Comparison of ENCODE assay signal across 21 cellular contexts in the genomic region with DNA sequence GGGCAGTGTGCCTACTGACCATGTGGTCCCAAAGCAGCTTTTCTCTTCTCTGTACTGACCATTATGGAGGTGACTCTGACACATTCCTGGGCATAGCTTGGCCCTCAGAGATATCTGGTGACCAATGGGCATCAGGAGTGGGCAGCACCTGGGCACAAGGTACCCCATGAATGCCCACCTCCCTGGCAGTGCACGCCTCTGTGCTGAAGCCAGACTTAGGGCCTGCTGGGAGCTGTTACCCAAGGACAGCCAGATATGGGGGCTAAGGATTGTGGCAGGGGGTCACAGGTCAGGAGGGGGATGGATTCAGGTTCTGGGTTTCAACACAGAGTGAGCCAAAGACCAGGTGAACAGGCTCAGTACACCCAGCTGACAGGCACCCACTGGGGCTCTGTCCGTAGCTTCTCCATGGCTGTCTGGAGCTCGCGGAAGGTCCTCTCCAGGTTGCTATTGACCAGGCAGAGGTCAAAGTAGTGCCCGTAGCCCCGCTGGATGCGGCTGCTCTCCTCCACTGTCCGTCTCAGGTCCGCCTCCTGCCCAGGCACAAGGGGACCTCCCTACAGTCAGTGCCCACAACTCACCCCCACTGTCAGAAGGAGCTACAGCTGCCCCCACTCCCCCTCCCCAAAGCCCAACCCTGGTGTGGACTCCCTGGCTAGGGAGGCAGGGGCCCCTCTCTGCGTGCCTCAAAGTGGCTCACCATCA. TPM values are rescaled to one million over a fixed set of nuclear protein-coding genes. Genes with fewer than 3 reads are reported as not detected.
DNase-seq lines count a peak whose midpoint lies in the region; ATAC-seq and TF ChIP-seq lines count a peak whose summit lies in the region.
"Had no signal": no experiment of that assay in that cellular context is flagged by ENCODE, and none has a peak within 500 bp of the region (broad histone marks: within the 10 kb centered on the region; RNA-seq: fewer than 3 reads in every experiment).

No MANE protein-coding gene starts in this region.

- H3K9ac ChIP-seq in neuronal stem cell (ENCODE audit: low read depth, low read length, poor library complexity) (no peak overlapping the region), mammary epithelial cell (ENCODE audit: insufficient read depth, low read length) (no peak overlapping the region)

- H4K91ac ChIP-seq in neuronal stem cell (ENCODE audit: low read depth, low read length, poor library complexity): no peak overlapping the region

- H3K9me3 Mint-ChIP-seq in CD14-positive monocyte: peaks cover 0 to 2% (median 0%) of the 10 kb centered on the region in 7 donors
- H3K9me3 Mint-ChIP-seq: CD8-positive, alpha-beta memory T cell; GM23338 had no signal

- H3K79me2 ChIP-seq in mammary epithelial cell (ENCODE audit: insufficient read depth, low read length): no peaks in the 10 kb centered on the region

- H3K4me1 Mint-ChIP-seq in CD14-positive monocyte: peaks cover 3% of the 10 kb centered on the region

- no peak overlapping the region for H2BK12ac ChIP-seq in neuronal stem cell (ENCODE audit: low read length)

- dilution Hi-C loops in mammary epithelial cell (cut with HindIII; ENCODE audit: low sequenced_read_pairs): no loop called here

- no peak for ATAC-seq in HG03469 (IDR thresholded peaks at IDR 0.05; ENCODE audit: unreplicated experiment)

- no CpG with 5 or more reads among the region's 10 CpGs for WGBS in neuronal stem cell (ENCODE audit: extremely low coverage in 2 of 2, insufficient read length in 2 of 2, insufficient replicate concordance in 1 of 2), 2 donors
- 91% methylated on average over 9 of the region's 10 CpGs for WGBS in mammary epithelial cell (ENCODE audit: low coverage, missing lambda C conversion rate)

- H2BK5ac ChIP-seq in neuronal stem cell (ENCODE audit: low read length): no peak overlapping the region

- no peak overlapping the region for H3K14ac ChIP-seq in neuronal stem cell (ENCODE audit: low read length)

- H4K8ac ChIP-seq in neuronal stem cell (ENCODE audit: low read depth, low read length): no peak overlapping the region

- peak overlapping the region; percentile 8 for H2AK5ac ChIP-seq in neuronal stem cell (ENCODE audit: low read depth, low read length)

- H3K4ac ChIP-seq in neuronal stem cell (ENCODE audit: low read length): no peak overlapping the region

- DNase-seq in D341Med (ENCODE audit: low spot score): peak; percentile 37
- DNase-seq in coronary artery (ENCODE audit: low spot score): peak; percentile 68
- DNase-seq in neuronal stem cell (ENCODE audit: low spot score): no peak
- no peak for DNase-seq in mammary epithelial cell
- DNase-seq in CD14-positive monocyte (ENCODE audit: low spot score): no peak
- DNase-seq: DMS153, HCEC 1CT, NCI-H510A, NCI-H69, SIG-M5 had no signal

- H3K4me1 ChIP-seq in HEK293 (ENCODE audit: control insufficient read depth, insufficient read depth, low read length): no peaks in the 10 kb centered on the region; the same call in 1 of the 2 replicates
- H3K4me1 ChIP-seq in neuronal stem cell (ENCODE audit: control insufficient read depth in 2 of 2, insufficient read depth in 1 of 2, low read depth in 1 of 2, low read length in 2 of 2): peaks cover 4 to 8% of the 10 kb centered on the region in 2 donors
- peaks cover 4% of the 10 kb centered on the region for H3K4me1 ChIP-seq in mammary epithelial cell (ENCODE audit: insufficient read depth, low read length)

- H3K4me3 ChIP-seq in HEK293 (ENCODE audit: low read depth, low read length) (no peak overlapping the region), coronary artery (no peak overlapping the region), neuronal stem cell (ENCODE audit: low read length in 2 of 2) (no peak overlapping the region), mammary epithelial cell (replicated peaks in 1 of 3; ENCODE audit: insufficient read depth in 1 of 3, low read depth in 2 of 3, low read length in 3 of 3) (no peak overlapping the region)
- H3K4me3 ChIP-seq: A549, GM23338, Peyer's patch, SK-N-MC had no signal

- H3K36me3 ChIP-seq in HEK293 (ENCODE audit: control insufficient read depth in 2 of 2, insufficient read depth in 1 of 2, low read length in 2 of 2) (peaks cover 3 to 44% of the 10 kb centered on the region in 2 experiments; a peak in 2 of 3 replicates), neuronal stem cell (replicated peaks in 1 of 2; ENCODE audit: control insufficient read depth in 2 of 2, insufficient read depth in 2 of 2, low read length in 2 of 2) (peaks cover 0 to 21% of the 10 kb centered on the region in 2 donors), mammary epithelial cell (ENCODE audit: insufficient read depth, low read length) (no peaks in the 10 kb centered on the region)
- H3K36me3 ChIP-seq: Peyer's patch had no signal

- H2AFZ ChIP-seq in neuronal stem cell (ENCODE audit: low read length): no peak overlapping the region
- H2AFZ ChIP-seq in mammary epithelial cell (ENCODE audit: low read depth, low read length): no peak overlapping the region
- H2AFZ ChIP-seq: GM23338 had no signal

- H3K27ac ChIP-seq in HEK293 (ENCODE audit: extremely low read depth, low read depth, low read length) (no peak overlapping the region), coronary artery (no peak overlapping the region), neuronal stem cell (replicated peaks; ENCODE audit: low read length) (no peak overlapping the region), mammary epithelial cell (ENCODE audit: insufficient read depth, low read depth, low read length) (no peak overlapping the region)
- H3K27ac ChIP-seq: A549, HL-60, Peyer's patch, SK-N-MC had no signal

- POLR2A ChIA-PET in HEK293 (lab: Yijun Ruan, JAX): interaction anchor here (1.3 kb wide), 1 partner anchor 61 kb away, joined by 3 read pairs; no protein-coding TSS in a partner anchor

- peaks cover 3 to 11% (median 11%) of the 10 kb centered on the region in 3 donors for H3K27me3 Mint-ChIP-seq in CD14-positive monocyte (ENCODE audit: low read depth in 3 of 3)

- no peak overlapping the region for H2BK15ac ChIP-seq in neuronal stem cell (ENCODE audit: low read length)

- H3K79me1 ChIP-seq in neuronal stem cell (ENCODE audit: low read depth, low read length): peaks cover 4% of the 10 kb centered on the region

- H3K27ac Mint-ChIP-seq in CD14-positive monocyte: no peak overlapping the region
- H3K27ac Mint-ChIP-seq: GM23338 had no signal

- in situ Hi-C loops in mammary epithelial cell (cut with MboI; ENCODE audit: low sequenced_read_pairs in 2 of 2): no loop called here

- H3K27me3 ChIP-seq in neuronal stem cell (ENCODE audit: control insufficient read depth in 3 of 3, insufficient read depth in 3 of 3, low read depth in 1 of 3, low read length in 3 of 3) (no peaks in the 10 kb centered on the region), mammary epithelial cell (ENCODE audit: insufficient read depth, low read length) (no peaks in the 10 kb centered on the region)
- H3K27me3 ChIP-seq: Peyer's patch had no signal

- no peak overlapping the region for H3K18ac ChIP-seq in neuronal stem cell (ENCODE audit: low read length)

- no peak overlapping the region for H2BK120ac ChIP-seq in neuronal stem cell (ENCODE audit: low read depth, low read length)

- no peaks in the 10 kb centered on the region for H4K20me1 ChIP-seq in mammary epithelial cell (ENCODE audit: insufficient read depth, low read length)

- no peaks in the 10 kb centered on the region for H3K36me3 Mint-ChIP-seq in CD14-positive monocyte
- H3K36me3 Mint-ChIP-seq: CD8-positive, alpha-beta memory T cell had no signal

- no peak overlapping the region for H3K4me3 Mint-ChIP-seq in CD14-positive monocyte
- H3K4me3 Mint-ChIP-seq: CD8-positive, alpha-beta memory T cell; GM23338 had no signal

- BruUV-seq in mammary epithelial cell (replicated peaks; lab: Mats Ljungman, UMichigan): no TSS peak

- H3K23ac ChIP-seq in neuronal stem cell (ENCODE audit: low read depth, low read length, poor library complexity): no peak overlapping the region

- CTCF ChIA-PET in HEK293 (lab: Yijun Ruan, JAX): interaction anchor here (0.5 to 6.1 kb wide), 56 partner anchors 10 to 1172 kb away, joined by 3 to 106 read pairs (median 4); partner anchors contain the start of genes ASB16, CD300LG, MPP2 and PPY
- CTCF ChIA-PET in mammary epithelial cell (lab: Charles Lee; ENCODE audit: low non-redundant PET): interaction anchor here (0.5 to 0.6 kb wide), 2 partner anchors 86 to 102 kb away, joined by 3 to 8 read pairs; no protein-coding TSS in a partner anchor

- intact Hi-C loops in mammary epithelial cell (cut with micrococcal nuclease) (loop anchor here (1.0 kb wide), 4 partner anchors 67 to 291 kb away; no protein-coding TSS in a partner anchor), CD14-positive monocyte (cut with micrococcal nuclease) (no loop called here)

- TF ChIP-seq CTCF in HEK293 (tag by site-specific recombination; IDR thresholded peaks at IDR 0.05): no peak
- no peak for TF ChIP-seq CTCF in coronary artery (IDR thresholded peaks at IDR 0.05)
- TF ChIP-seq CTCF in mammary epithelial cell (conservative IDR thresholded peaks at IDR 0.05 in 1 of 2, IDR thresholded peaks at IDR 0.05 in 1 of 2; ENCODE audit: extremely low read depth in 1 of 2, insufficient read depth in 1 of 2, low read depth in 1 of 2, low read length in 2 of 2): no peak
- no peak for TF ChIP-seq CTCF in CD14-positive monocyte (IDR thresholded peaks at IDR 0.05)

- H3K9me3 ChIP-seq in HEK293 (ENCODE audit: control insufficient read depth, insufficient read depth, low read depth, low read length) (no peaks in the 10 kb centered on the region), neuronal stem cell (replicated peaks in 1 of 2; ENCODE audit: control insufficient read depth in 2 of 2, insufficient read depth in 1 of 2, low read depth in 1 of 2, low read length in 2 of 2) (no peaks in the 10 kb centered on the region), mammary epithelial cell (replicated peaks; ENCODE audit: insufficient read depth, low read length) (no peaks in the 10 kb centered on the region)
- H3K9me3 ChIP-seq: A549, Peyer's patch had no signal

- H3K4me2 ChIP-seq in neuronal stem cell (ENCODE audit: insufficient read depth, low read length, poor library complexity, severe bottlenecking) (no peak overlapping the region), mammary epithelial cell (ENCODE audit: insufficient read depth, low read depth, low read length) (no peak overlapping the region)
- H3K4me2 ChIP-seq: A549, GM23338 had no signal

RNA-seq across cellular contexts. Expression of gene MPP2, which starts 29.7 kb away (rescaled TPM):
- 13.6 TPM for polyA plus RNA-seq in neuronal stem cell (2013, experiment 1 of 2)
- polyA plus RNA-seq in neuronal stem cell (2013, experiment 2 of 2): 14.1 TPM
- total RNA-seq in mammary epithelial cell: 1 to 10 TPM in 1 of 2 donors, under 1 TPM in 1; 0.85 to 1.8 TPM
- polyA plus RNA-seq in mammary epithelial cell (0.75 TPM), CD14-positive monocyte (not detected)
- polyA minus RNA-seq in mammary epithelial cell: 3.0 TPM
- total RNA-seq: MCF 10A had no signal

RNA-seq across cellular contexts. Expression of gene CD300LG, which starts 30.6 kb away (rescaled TPM):
- polyA plus RNA-seq in neuronal stem cell (2013, experiment 1 of 2): 0.04 TPM
- polyA plus RNA-seq in neuronal stem cell (2013, experiment 2 of 2): 0.03 TPM
- total RNA-seq in mammary epithelial cell: not detected
- polyA plus RNA-seq in mammary epithelial cell: 0.03 TPM
- polyA minus RNA-seq in mammary epithelial cell: not detected
- not detected for polyA plus RNA-seq in CD14-positive monocyte
- total RNA-seq: CD8-positive, alpha-beta memory T cell; GM23338; LHCN-M2; MCF 10A; T-helper 1 cell treated with Interleukin-12 subunit alpha and Interleukin-12 subunit beta and Interleukin-4 antibody, amounts not matched to agents 30 ng/mL and 1 ng/mL, for 36 hours had no signal
- polyA plus RNA-seq: A549; CD8-positive, alpha-beta memory T cell; GM23338 had no signal

RNA-seq across cellular contexts. Expression of gene MPP3, which starts 44.7 kb away (rescaled TPM):
- 5.1 TPM for polyA plus RNA-seq in neuronal stem cell (2013, experiment 1 of 2)
- polyA plus RNA-seq in neuronal stem cell (2013, experiment 2 of 2): 5.9 TPM
- 10 to 100 TPM; 10.8 to 19.6 TPM for total RNA-seq in mammary epithelial cell
- polyA plus RNA-seq in mammary epithelial cell: 7.1 TPM
- polyA minus RNA-seq in mammary epithelial cell: 3.5 TPM
- not detected for polyA plus RNA-seq in CD14-positive monocyte
- total RNA-seq: T-helper 1 cell treated with Interleukin-12 subunit alpha and Interleukin-12 subunit beta and Interleukin-4 antibody, amounts not matched to agents 30 ng/mL and 1 ng/mL, for 36 hours had no signal
- polyA plus RNA-seq: CD8-positive, alpha-beta memory T cell had no signal

Comparison
In these comparisons a context has a peak if more than half of its experiments do, and no peak if none do; other contexts are left out.
1. DNase-seq: peak in D341Med (single experiment) and coronary artery (single experiment); none in neuronal stem cell (single experiment), mammary epithelial cell (single experiment) and CD14-positive monocyte (single experiment).